In the genomic region with DNA sequence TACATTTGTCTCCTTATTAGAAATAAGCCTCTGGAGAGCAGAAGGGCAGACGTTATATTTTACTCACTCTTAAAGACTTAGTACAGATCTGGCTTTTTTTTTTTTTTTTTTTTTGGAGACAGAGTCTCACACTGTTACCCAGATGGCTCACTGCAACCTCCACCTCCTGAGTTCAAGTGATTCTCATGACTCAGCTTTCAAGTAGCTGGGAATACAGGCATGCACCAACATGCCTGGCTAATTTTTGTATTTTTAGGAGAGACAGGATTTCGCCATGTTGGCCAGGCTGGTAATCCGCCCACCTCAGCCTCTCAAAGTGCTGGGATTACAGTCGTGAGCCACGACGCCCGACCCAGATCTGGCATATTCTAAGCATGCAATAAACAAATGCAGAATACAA, we compare ENCODE assay signal across 10 cellular contexts.
DNase-seq lines count a peak whose midpoint lies in the region; ATAC-seq and TF ChIP-seq lines count a peak whose summit lies in the region.
"Had no signal": no experiment of that assay in that cellular context is flagged by ENCODE, and none has a peak within 500 bp of the region (broad histone marks: within the 10 kb centered on the region; RNA-seq: fewer than 3 reads in every experiment).

No MANE protein-coding gene starts in this region.

- no peak overlapping the region for H3K27ac ChIP-seq in parathyroid adenoma

- DNase-seq in GM04503 (ENCODE audit: low read depth) (peak; percentile 76), NCI-H446 (lab: John Stamatoyannopoulos, UW) (peak; percentile 50 to 79), choroid plexus epithelial cell (ENCODE audit: low read depth) (peak; percentile 92), posterior cingulate gyrus (no peak), GM13976 (ENCODE audit: low spot score) (no peak)
- DNase-seq: activated CD4-positive, alpha-beta T cell treated with anti-CD3 and anti-CD28 coated beads, Interleukin-2, amount 10 ng/mL, durations not matched to agents 7 days and 5 days; naive B cell; NCI-H1930 had no signal

- H3K9me3 ChIP-seq in parathyroid adenoma (ENCODE audit: control insufficient read depth, low read length) = no peaks in the 10 kb centered on the region

- no peak overlapping the region for H3K9ac ChIP-seq in parathyroid adenoma

- ATAC-seq in HG02973 (IDR thresholded peaks at IDR 0.05; ENCODE audit: unreplicated experiment) = no peak

- intact Hi-C loops in posterior cingulate gyrus (cut with DNase I) = no loop called here

- no peaks in the 10 kb centered on the region for H3K79me2 ChIP-seq in parathyroid adenoma

- H3K4me3 ChIP-seq in choroid plexus epithelial cell (ENCODE audit: low read depth, low read length) (no peak overlapping the region), parathyroid adenoma (ENCODE audit: low read depth, low read length) (no peak overlapping the region)

- in situ Hi-C loops in GM13976 (cut with MboI; ENCODE audit: low sequenced_read_pairs, unreplicated experiment) = no loop called here

- TF ChIP-seq CTCF in choroid plexus epithelial cell (conservative IDR thresholded peaks at IDR 0.05; ENCODE audit: low read depth, low read length) (no peak), parathyroid adenoma (IDR thresholded peaks at IDR 0.05) (no peak), GM13976 (IDR thresholded peaks at IDR 0.05; ENCODE audit: borderline replicate concordance, control extremely low read depth, extremely low read depth, insufficient read depth, missing control alignments) (no peak)

- H3K36me3 ChIP-seq in parathyroid adenoma (ENCODE audit: control insufficient read depth, insufficient read depth, low read length) = no peaks in the 10 kb centered on the region

- H3K4me1 ChIP-seq in parathyroid adenoma = peaks cover 3% of the 10 kb centered on the region

- no peak overlapping the region for H3K4me2 ChIP-seq in parathyroid adenoma (ENCODE audit: low read length)

- H3K27me3 ChIP-seq in parathyroid adenoma (ENCODE audit: control insufficient read depth, insufficient read depth, low read length) = no peaks in the 10 kb centered on the region

- H2AFZ ChIP-seq in parathyroid adenoma = peak overlapping the region; percentile 33

Comparison
In these comparisons a context has a peak if more than half of its experiments do, and no peak if none do; other contexts are left out.
1. DNase-seq: peak in GM04503 (single experiment), NCI-H446 (2 of 2) and choroid plexus epithelial cell (single experiment); none in posterior cingulate gyrus (0 of 10) and GM13976 (single experiment).